ENCODE assay signal across 1 cellular context in the genomic region with DNA sequence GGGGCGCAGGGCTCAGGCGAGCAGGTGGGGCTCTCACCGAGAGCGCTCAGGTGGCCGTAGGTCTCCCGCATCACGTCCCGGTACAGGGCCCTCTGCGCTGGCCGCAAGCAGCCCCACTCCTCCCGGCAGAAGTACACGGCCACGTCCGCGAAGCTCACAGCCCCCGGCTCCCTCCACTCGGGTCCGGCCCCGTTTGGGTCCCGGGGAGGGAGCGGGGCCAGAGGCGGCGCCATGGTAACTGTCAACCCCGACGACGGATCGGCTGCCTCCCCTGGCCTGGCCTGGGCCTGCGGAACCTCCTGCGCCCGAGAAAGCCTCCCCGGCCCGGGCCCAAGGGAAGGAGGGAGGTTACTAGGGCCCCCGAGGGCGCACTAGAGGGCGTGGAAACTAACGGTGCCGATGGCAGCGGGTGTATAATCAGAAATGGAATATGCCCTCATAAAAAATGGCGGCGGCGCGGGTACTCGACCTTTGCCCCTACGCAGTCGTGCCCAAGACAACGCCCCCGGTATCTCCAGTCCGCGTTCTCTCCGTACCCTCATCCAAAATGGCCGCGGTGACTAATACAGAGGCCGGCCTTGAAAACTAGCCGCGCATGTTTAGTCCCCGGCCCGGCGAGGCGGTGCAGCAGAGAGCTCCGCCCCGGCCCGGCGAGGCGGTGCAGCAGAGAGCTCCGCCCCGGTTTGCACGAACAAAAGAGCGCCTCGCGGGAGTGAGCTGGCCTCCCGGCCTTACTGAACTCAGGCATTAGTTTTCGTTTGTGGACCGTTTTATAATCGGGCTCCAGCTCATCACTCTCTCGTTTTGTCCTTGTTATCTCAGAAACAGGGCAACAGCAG.
TF ChIP-seq lines count a peak whose summit lies in the region.

Gene ZNF764 (minus strand): TSS at position 425 of the 839 bp plus-strand sequence. CDS start 192 bp downstream, at position 233.

TF ChIP-seq in HepG2, 621 proteins besides CTCF, POLR2A, EP300 and RAD21 (continued from another document and continues in another):
- TF ChIP-seq, protein P1, sequence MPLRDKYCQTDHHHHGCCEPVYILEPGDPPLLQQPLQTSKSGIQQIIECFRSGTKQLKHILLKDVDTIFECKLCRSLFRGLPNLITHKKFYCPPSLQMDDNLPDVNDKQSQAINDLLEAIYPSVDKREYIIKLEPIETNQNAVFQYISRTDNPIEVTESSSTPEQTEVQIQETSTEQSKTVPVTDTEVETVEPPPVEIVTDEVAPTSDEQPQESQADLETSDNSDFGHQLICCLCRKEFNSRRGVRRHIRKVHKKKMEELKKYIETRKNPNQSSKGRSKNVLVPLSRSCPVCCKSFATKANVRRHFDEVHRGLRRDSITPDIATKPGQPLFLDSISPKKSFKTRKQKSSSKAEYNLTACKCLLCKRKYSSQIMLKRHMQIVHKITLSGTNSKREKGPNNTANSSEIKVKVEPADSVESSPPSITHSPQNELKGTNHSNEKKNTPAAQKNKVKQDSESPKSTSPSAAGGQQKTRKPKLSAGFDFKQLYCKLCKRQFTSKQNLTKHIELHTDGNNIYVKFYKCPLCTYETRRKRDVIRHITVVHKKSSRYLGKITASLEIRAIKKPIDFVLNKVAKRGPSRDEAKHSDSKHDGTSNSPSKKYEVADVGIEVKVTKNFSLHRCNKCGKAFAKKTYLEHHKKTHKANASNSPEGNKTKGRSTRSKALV (CRISPR knock-in tag; IDR thresholded peaks at IDR 0.05): peak; percentile 33; the same call in 1 of the 2 replicates
- TF ChIP-seq, protein P2, sequence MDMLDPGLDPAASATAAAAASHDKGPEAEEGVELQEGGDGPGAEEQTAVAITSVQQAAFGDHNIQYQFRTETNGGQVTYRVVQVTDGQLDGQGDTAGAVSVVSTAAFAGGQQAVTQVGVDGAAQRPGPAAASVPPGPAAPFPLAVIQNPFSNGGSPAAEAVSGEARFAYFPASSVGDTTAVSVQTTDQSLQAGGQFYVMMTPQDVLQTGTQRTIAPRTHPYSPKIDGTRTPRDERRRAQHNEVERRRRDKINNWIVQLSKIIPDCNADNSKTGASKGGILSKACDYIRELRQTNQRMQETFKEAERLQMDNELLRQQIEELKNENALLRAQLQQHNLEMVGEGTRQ (IDR thresholded peaks at IDR 0.05; ENCODE audit: low read depth, low read length): no peak
- TF ChIP-seq, protein P2 (CRISPR knock-in tag; IDR thresholded peaks at IDR 0.05; ENCODE audit: borderline replicate concordance): peak; percentile 55; the same call in 1 of the 2 replicates
- TF ChIP-seq TEAD3 (CRISPR knock-in tag; optimal IDR thresholded peaks at IDR 0.05; ENCODE audit: borderline replicate concordance) (peak; percentile 13), HCFC1 (IDR thresholded peaks at IDR 0.05; ENCODE audit: low read depth, low read length) (peak; percentile 77; the same call in 1 of the 2 replicates), RAD51 (IDR thresholded peaks at IDR 0.05; ENCODE audit: borderline replicate concordance) (no peak), FOXM1 (CRISPR knock-in tag; IDR thresholded peaks at IDR 0.05) (no peak), NCOR1 (IDR thresholded peaks at IDR 0.05; ENCODE audit: borderline replicate concordance, low read length) (peak; percentile 79), ZNF253 (CRISPR knock-in tag; IDR thresholded peaks at IDR 0.05; ENCODE audit: borderline replicate concordance) (0 out of 2 replicates have a peak, but pooled peaks have one; percentile 70), NAIF1 (CRISPR knock-in tag; IDR thresholded peaks at IDR 0.05; ENCODE audit: borderline replicate concordance) (peak; percentile 65; the same call in 1 of the 2 replicates), ZNF776 (CRISPR knock-in tag; IDR thresholded peaks at IDR 0.05) (peak; percentile 96), FOXK1 (CRISPR knock-in tag; IDR thresholded peaks at IDR 0.05; ENCODE audit: borderline replicate concordance, low read depth) (peak; percentile 70; the same call in 1 of the 2 replicates), MIER3 (CRISPR knock-in tag; IDR thresholded peaks at IDR 0.05; ENCODE audit: borderline replicate concordance) (no peak; the same call in none of the 2 replicates), PRDM15 (CRISPR knock-in tag; IDR thresholded peaks at IDR 0.05) (no peak), SSRP1 (CRISPR knock-in tag; IDR thresholded peaks at IDR 0.05) (no peak), MAX (IDR thresholded peaks at IDR 0.05) (peak; percentile 72)
- TF ChIP-seq, protein P3, sequence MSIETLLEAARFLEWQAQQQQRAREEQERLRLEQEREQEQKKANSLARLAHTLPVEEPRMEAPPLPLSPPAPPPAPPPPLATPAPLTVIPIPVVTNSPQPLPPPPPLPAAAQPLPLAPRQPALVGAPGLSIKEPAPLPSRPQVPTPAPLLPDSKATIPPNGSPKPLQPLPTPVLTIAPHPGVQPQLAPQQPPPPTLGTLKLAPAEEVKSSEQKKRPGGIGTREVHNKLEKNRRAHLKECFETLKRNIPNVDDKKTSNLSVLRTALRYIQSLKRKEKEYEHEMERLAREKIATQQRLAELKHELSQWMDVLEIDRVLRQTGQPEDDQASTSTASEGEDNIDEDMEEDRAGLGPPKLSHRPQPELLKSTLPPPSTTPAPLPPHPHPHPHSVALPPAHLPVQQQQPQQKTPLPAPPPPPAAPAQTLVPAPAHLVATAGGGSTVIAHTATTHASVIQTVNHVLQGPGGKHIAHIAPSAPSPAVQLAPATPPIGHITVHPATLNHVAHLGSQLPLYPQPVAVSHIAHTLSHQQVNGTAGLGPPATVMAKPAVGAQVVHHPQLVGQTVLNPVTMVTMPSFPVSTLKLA (IDR thresholded peaks at IDR 0.05): peak; percentile 64
- TF ChIP-seq, protein P4, sequence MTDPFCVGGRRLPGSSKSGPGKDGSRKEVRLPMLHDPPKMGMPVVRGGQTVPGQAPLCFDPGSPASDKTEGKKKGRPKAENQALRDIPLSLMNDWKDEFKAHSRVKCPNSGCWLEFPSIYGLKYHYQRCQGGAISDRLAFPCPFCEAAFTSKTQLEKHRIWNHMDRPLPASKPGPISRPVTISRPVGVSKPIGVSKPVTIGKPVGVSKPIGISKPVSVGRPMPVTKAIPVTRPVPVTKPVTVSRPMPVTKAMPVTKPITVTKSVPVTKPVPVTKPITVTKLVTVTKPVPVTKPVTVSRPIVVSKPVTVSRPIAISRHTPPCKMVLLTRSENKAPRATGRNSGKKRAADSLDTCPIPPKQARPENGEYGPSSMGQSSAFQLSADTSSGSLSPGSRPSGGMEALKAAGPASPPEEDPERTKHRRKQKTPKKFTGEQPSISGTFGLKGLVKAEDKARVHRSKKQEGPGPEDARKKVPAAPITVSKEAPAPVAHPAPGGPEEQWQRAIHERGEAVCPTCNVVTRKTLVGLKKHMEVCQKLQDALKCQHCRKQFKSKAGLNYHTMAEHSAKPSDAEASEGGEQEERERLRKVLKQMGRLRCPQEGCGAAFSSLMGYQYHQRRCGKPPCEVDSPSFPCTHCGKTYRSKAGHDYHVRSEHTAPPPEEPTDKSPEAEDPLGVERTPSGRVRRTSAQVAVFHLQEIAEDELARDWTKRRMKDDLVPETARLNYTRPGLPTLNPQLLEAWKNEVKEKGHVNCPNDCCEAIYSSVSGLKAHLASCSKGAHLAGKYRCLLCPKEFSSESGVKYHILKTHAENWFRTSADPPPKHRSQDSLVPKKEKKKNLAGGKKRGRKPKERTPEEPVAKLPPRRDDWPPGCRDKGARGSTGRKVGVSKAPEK (CRISPR knock-in tag; IDR thresholded peaks at IDR 0.05; ENCODE audit: borderline replicate concordance): 0 out of 2 replicates have a peak, but pooled peaks have one; percentile 77
- TF ChIP-seq, protein P5, sequence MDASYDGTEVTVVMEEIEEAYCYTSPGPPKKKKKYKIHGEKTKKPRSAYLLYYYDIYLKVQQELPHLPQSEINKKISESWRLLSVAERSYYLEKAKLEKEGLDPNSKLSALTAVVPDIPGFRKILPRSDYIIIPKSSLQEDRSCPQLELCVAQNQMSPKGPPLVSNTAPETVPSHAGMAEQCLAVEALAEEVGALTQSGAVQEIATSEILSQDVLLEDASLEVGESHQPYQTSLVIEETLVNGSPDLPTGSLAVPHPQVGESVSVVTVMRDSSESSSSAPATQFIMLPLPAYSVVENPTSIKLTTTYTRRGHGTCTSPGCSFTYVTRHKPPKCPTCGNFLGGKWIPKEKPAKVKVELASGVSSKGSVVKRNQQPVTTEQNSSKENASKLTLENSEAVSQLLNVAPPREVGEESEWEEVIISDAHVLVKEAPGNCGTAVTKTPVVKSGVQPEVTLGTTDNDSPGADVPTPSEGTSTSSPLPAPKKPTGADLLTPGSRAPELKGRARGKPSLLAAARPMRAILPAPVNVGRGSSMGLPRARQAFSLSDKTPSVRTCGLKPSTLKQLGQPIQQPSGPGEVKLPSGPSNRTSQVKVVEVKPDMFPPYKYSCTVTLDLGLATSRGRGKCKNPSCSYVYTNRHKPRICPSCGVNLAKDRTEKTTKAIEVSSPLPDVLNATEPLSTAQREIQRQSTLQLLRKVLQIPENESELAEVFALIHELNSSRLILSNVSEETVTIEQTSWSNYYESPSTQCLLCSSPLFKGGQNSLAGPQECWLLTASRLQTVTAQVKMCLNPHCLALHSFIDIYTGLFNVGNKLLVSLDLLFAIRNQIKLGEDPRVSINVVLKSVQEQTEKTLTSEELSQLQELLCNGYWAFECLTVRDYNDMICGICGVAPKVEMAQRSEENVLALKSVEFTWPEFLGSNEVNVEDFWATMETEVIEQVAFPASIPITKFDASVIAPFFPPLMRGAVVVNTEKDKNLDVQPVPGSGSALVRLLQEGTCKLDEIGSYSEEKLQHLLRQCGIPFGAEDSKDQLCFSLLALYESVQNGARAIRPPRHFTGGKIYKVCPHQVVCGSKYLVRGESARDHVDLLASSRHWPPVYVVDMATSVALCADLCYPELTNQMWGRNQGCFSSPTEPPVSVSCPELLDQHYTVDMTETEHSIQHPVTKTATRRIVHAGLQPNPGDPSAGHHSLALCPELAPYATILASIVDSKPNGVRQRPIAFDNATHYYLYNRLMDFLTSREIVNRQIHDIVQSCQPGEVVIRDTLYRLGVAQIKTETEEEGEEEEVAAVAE (CRISPR knock-in tag; IDR thresholded peaks at IDR 0.05; ENCODE audit: borderline replicate concordance): peak; percentile 98
- TF ChIP-seq, protein P6, sequence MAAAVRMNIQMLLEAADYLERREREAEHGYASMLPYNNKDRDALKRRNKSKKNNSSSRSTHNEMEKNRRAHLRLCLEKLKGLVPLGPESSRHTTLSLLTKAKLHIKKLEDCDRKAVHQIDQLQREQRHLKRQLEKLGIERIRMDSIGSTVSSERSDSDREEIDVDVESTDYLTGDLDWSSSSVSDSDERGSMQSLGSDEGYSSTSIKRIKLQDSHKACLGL (CRISPR knock-in tag; IDR thresholded peaks at IDR 0.05): peak; percentile 93
- TF ChIP-seq, protein P7, sequence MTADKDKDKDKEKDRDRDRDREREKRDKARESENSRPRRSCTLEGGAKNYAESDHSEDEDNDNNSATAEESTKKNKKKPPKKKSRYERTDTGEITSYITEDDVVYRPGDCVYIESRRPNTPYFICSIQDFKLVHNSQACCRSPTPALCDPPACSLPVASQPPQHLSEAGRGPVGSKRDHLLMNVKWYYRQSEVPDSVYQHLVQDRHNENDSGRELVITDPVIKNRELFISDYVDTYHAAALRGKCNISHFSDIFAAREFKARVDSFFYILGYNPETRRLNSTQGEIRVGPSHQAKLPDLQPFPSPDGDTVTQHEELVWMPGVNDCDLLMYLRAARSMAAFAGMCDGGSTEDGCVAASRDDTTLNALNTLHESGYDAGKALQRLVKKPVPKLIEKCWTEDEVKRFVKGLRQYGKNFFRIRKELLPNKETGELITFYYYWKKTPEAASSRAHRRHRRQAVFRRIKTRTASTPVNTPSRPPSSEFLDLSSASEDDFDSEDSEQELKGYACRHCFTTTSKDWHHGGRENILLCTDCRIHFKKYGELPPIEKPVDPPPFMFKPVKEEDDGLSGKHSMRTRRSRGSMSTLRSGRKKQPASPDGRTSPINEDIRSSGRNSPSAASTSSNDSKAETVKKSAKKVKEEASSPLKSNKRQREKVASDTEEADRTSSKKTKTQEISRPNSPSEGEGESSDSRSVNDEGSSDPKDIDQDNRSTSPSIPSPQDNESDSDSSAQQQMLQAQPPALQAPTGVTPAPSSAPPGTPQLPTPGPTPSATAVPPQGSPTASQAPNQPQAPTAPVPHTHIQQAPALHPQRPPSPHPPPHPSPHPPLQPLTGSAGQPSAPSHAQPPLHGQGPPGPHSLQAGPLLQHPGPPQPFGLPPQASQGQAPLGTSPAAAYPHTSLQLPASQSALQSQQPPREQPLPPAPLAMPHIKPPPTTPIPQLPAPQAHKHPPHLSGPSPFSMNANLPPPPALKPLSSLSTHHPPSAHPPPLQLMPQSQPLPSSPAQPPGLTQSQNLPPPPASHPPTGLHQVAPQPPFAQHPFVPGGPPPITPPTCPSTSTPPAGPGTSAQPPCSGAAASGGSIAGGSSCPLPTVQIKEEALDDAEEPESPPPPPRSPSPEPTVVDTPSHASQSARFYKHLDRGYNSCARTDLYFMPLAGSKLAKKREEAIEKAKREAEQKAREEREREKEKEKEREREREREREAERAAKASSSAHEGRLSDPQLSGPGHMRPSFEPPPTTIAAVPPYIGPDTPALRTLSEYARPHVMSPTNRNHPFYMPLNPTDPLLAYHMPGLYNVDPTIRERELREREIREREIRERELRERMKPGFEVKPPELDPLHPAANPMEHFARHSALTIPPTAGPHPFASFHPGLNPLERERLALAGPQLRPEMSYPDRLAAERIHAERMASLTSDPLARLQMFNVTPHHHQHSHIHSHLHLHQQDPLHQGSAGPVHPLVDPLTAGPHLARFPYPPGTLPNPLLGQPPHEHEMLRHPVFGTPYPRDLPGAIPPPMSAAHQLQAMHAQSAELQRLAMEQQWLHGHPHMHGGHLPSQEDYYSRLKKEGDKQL (CRISPR knock-in tag; IDR thresholded peaks at IDR 0.05; ENCODE audit: low read depth): no peak; the same call in 1 of the 2 replicates
